34 cellular contexts compared by ENCODE assay signal in genomic region chr19:322616-323015, GRCh38. TPM values are rescaled to one million over a fixed set of nuclear protein-coding genes. Genes with fewer than 3 reads are reported as not detected.
"Had no signal": no experiment of that assay in that cellular context is flagged by ENCODE, and none has a peak within 500 bp of the region (broad histone marks: within the 10 kb centered on the region; RNA-seq: fewer than 3 reads in every experiment).

No MANE protein-coding gene starts in this region.

- H3K27me3 Mint-ChIP-seq: activated B cell treated with CpG ODN at 0.5 μM for 24 hours; activated CD4-positive, alpha-beta memory T cell treated with anti-CD3 and anti-CD28 coated beads, Interleukin-2, amount 10 ng/mL, durations not matched to agents 7 days and 5 days; activated CD8-positive, alpha-beta memory T cell treated with anti-CD3 and anti-CD28 coated beads, Interleukin-2, amount 10 ng/mL, durations not matched to agents 7 days and 5 days; activated T-helper 17 cell treated with anti-CD3 and anti-CD28 coated beads, Interleukin-2, amount 50 U/mL, for 72 hours had no signal

- H3K27ac ChIP-seq: adrenal gland, body of pancreas, breast epithelium, VCaP had no signal

- ATAC-seq: activated CD8-positive, alpha-beta memory T cell treated with anti-CD3 and anti-CD28 coated beads, Interleukin-2, amount 10 ng/mL, durations not matched to agents 7 days and 5 days; activated T-helper 17 cell treated with anti-CD3 and anti-CD28 coated beads, Interleukin-2, amount 50 U/mL, for 72 hours; body of pancreas; PC-3 had no signal

- H3K4me3 Mint-ChIP-seq: activated B cell treated with CpG ODN at 0.5 μM for 24 hours; activated CD4-positive, alpha-beta memory T cell treated with anti-CD3 and anti-CD28 coated beads, Interleukin-2, amount 10 ng/mL, durations not matched to agents 7 days and 5 days; activated CD8-positive, alpha-beta memory T cell treated with anti-CD3 and anti-CD28 coated beads, Interleukin-2, amount 10 ng/mL, durations not matched to agents 7 days and 5 days; activated naive CD4-positive, alpha-beta T cell treated with anti-CD3 and anti-CD28 coated beads for 36 hours; activated T-cell treated with anti-CD3 and anti-CD28 coated beads, Interleukin-2, amount 50 U/mL, for 72 hours; activated T-helper 17 cell treated with anti-CD3 and anti-CD28 coated beads, Interleukin-2, amount 50 U/mL, for 72 hours had no signal

- DNase-seq: activated B cell treated with CpG ODN at 0.5 μM for 24 hours; activated CD4-positive, alpha-beta memory T cell treated with anti-CD3 and anti-CD28 coated beads, Interleukin-2, amount 10 ng/mL, durations not matched to agents 7 days and 5 days; activated CD4-positive, alpha-beta T cell treated with anti-CD3 and anti-CD28 coated beads for 4 hours; activated CD4-positive, alpha-beta T cell treated with anti-CD3 and anti-CD28 coated beads, Interleukin-2, amount 50 U/mL, for 1 hour; activated CD4-positive, CD25-positive, alpha-beta regulatory T cell treated with anti-CD3 and anti-CD28 coated beads, Interleukin-2, amount 50 U/mL, for 72 hours; activated CD8-positive, alpha-beta memory T cell treated with anti-CD3 and anti-CD28 coated beads for 24 hours; activated CD8-positive, alpha-beta memory T cell treated with anti-CD3 and anti-CD28 coated beads, Interleukin-2, amount 10 ng/mL, durations not matched to agents 7 days and 5 days; activated effector memory CD4-positive, alpha-beta T cell treated with anti-CD3 and anti-CD28 coated beads, Interleukin-2, amount 50 U/mL, for 16 hours; activated naive CD4-positive, alpha-beta T cell treated with anti-CD3 and anti-CD28 coated beads for 36 hours; activated T-cell treated with anti-CD3 and anti-CD28 coated beads, Interleukin-2, amount 50 U/mL, for 1 hour; activated T-cell treated with anti-CD3 and anti-CD28 coated beads, Interleukin-2, amount 50 U/mL, for 72 hours; adrenal gland; body of pancreas; Karpas-422; KBM-7; NCI-H1105; NCI-H1417 treated with DMSO at 0.1 percent for 48 hours; NCI-H187 treated with DMSO at 0.1 percent for 48 hours; NCI-H2081; NCI-H2171 treated with DMSO at 0.1 percent for 48 hours; NCI-H2227 treated with DMSO at 0.1 percent for 48 hours; NCI-H446 treated with DMSO at 0.1 percent for 48 hours; NCI-H524; NCI-H69; PC-3; Right ventricle myocardium superior; SW 1271; T-helper 1 cell; T-helper 2 cell; T-helper 9 cell had no signal

- H3K4me1 Mint-ChIP-seq: activated B cell treated with CpG ODN at 0.5 μM for 24 hours; activated CD4-positive, alpha-beta memory T cell treated with anti-CD3 and anti-CD28 coated beads, Interleukin-2, amount 10 ng/mL, durations not matched to agents 7 days and 5 days; activated CD8-positive, alpha-beta memory T cell treated with anti-CD3 and anti-CD28 coated beads, Interleukin-2, amount 10 ng/mL, durations not matched to agents 7 days and 5 days; activated T-helper 17 cell treated with anti-CD3 and anti-CD28 coated beads, Interleukin-2, amount 50 U/mL, for 72 hours had no signal

- H3K27me3 ChIP-seq: adrenal gland, body of pancreas, breast epithelium had no signal

- H3K4me1 ChIP-seq: adrenal gland, body of pancreas, breast epithelium had no signal

- H3K4me3 ChIP-seq: adrenal gland, body of pancreas, breast epithelium had no signal

- H3K27ac Mint-ChIP-seq: activated B cell treated with CpG ODN at 0.5 μM for 24 hours; activated CD4-positive, alpha-beta memory T cell treated with anti-CD3 and anti-CD28 coated beads, Interleukin-2, amount 10 ng/mL, durations not matched to agents 7 days and 5 days; activated CD8-positive, alpha-beta memory T cell treated with anti-CD3 and anti-CD28 coated beads, Interleukin-2, amount 10 ng/mL, durations not matched to agents 7 days and 5 days; activated naive CD4-positive, alpha-beta T cell treated with anti-CD3 and anti-CD28 coated beads for 36 hours; activated naive CD4-positive, alpha-beta T cell treated with anti-CD3 and anti-CD28 coated beads, Interleukin-2, amount 50 U/mL, for 72 hours; activated T-cell treated with anti-CD3 and anti-CD28 coated beads, Interleukin-2, amount 50 U/mL, for 72 hours; activated T-helper 17 cell treated with anti-CD3 and anti-CD28 coated beads, Interleukin-2, amount 50 U/mL, for 72 hours had no signal

- H3K9me3 ChIP-seq: adrenal gland, body of pancreas, breast epithelium had no signal

- H3K9me3 Mint-ChIP-seq: activated CD4-positive, alpha-beta memory T cell treated with anti-CD3 and anti-CD28 coated beads, Interleukin-2, amount 10 ng/mL, durations not matched to agents 7 days and 5 days; activated T-helper 17 cell treated with anti-CD3 and anti-CD28 coated beads, Interleukin-2, amount 50 U/mL, for 72 hours had no signal

RNA-seq across cellular contexts. Expression of gene MIER2, which starts 22.0 kb away (rescaled TPM):
- total RNA-seq: PC-3 had no signal

RNA-seq across cellular contexts. Expression of gene PLPP2, which starts 31.4 kb away (rescaled TPM):
- total RNA-seq: activated CD8-positive, alpha-beta memory T cell treated with anti-CD3 and anti-CD28 coated beads, Interleukin-2, amount 10 ng/mL, durations not matched to agents 7 days and 5 days; PC-3 had no signal
